ENCODE assay signal across 15 cellular contexts in genomic region chr9:38036359-38037084, GRCh38. TPM values are rescaled to one million over a fixed set of nuclear protein-coding genes. Genes with fewer than 3 reads are reported as not detected.
DNase-seq lines count a peak whose midpoint lies in the region; ATAC-seq and TF ChIP-seq lines count a peak whose summit lies in the region.
"Had no signal": no experiment of that assay in that cellular context is flagged by ENCODE, and none has a peak within 500 bp of the region (broad histone marks: within the 10 kb centered on the region; RNA-seq: fewer than 3 reads in every experiment).

No MANE protein-coding gene starts in this region.

- intact Hi-C loops in Panc1 (cut with micrococcal nuclease; ENCODE audit: unreplicated experiment), result no loop called here

- no peaks in the 10 kb centered on the region for H3K9me3 Mint-ChIP-seq in endodermal cell
- H3K9me3 Mint-ChIP-seq in activated naive CD4-positive, alpha-beta T cell treated with anti-CD3 and anti-CD28 coated beads, Interleukin-2, amount 50 U/mL, for 72 hours, result no peaks in the 10 kb centered on the region
- H3K9me3 Mint-ChIP-seq: activated naive CD4-positive, alpha-beta T cell treated with anti-CD3 and anti-CD28 coated beads, Interleukin-2, amount 10 ng/mL, durations not matched to agents 7 days and 5 days; nephron progenitor cell; stimulated activated naive CD8-positive, alpha-beta T cell treated with anti-CD3 and anti-CD28 coated beads, Interleukin-15, Interleukin-2, amounts not matched to agents 100 ng/mL and 50 ng/mL, for 24 hours had no signal

- H3K4me1 ChIP-seq in Panc1 (ENCODE audit: control insufficient read depth, insufficient read depth, low read length), result peaks cover 94% of the 10 kb centered on the region
- peaks cover 14% of the 10 kb centered on the region for H3K4me1 ChIP-seq in endodermal cell (ENCODE audit: control insufficient read depth, insufficient read depth, low read length)

- peaks cover 36% of the 10 kb centered on the region for H3K4me1 Mint-ChIP-seq in endodermal cell
- H3K4me1 Mint-ChIP-seq: activated naive CD4-positive, alpha-beta T cell treated with anti-CD3 and anti-CD28 coated beads, Interleukin-2, amount 10 ng/mL, durations not matched to agents 7 days and 5 days had no signal

- H3K9me3 ChIP-seq in Panc1 (ENCODE audit: control insufficient read depth, insufficient read depth, low read depth, low read length) (no peaks in the 10 kb centered on the region), endodermal cell (ENCODE audit: control insufficient read depth, low read length) (no peaks in the 10 kb centered on the region)

- WGBS in endodermal cell (ENCODE audit: insufficient coverage in 1 of 2, insufficient read length in 1 of 2), 2 experiments, result 89 to 95% methylated on average over 10 to 12 of the region's 12 CpGs

- in situ Hi-C loops in Panc1 (cut with HindIII; ENCODE audit: low pct_unique_long_range_greater_than_20kb, low sequenced_read_pairs), result no loop called here

- TF ChIP-seq CTCF in AG10803 (conservative IDR thresholded peaks at IDR 0.05; ENCODE audit: low read length) (no peak), Panc1 (IDR thresholded peaks at IDR 0.05) (no peak), endodermal cell (conservative IDR thresholded peaks at IDR 0.05) (no peak), omental fat pad (IDR thresholded peaks at IDR 0.05) (no peak)

- ATAC-seq in Panc1 (no peak), omental fat pad (ENCODE audit: low FRiP score) (peak; percentile 46), GM18498 (IDR thresholded peaks at IDR 0.05; ENCODE audit: unreplicated experiment) (no peak), HG03378 (IDR thresholded peaks at IDR 0.05; ENCODE audit: unreplicated experiment) (no peak)
- no peak for ATAC-seq in activated naive CD4-positive, alpha-beta T cell treated with anti-CD3 and anti-CD28 coated beads, Interleukin-2, amount 50 U/mL, for 72 hours

- H3K36me3 Mint-ChIP-seq in endodermal cell (ENCODE audit: low read depth), result no peaks in the 10 kb centered on the region
- H3K36me3 Mint-ChIP-seq in activated naive CD4-positive, alpha-beta T cell treated with anti-CD3 and anti-CD28 coated beads, Interleukin-2, amount 50 U/mL, for 72 hours, result no peaks in the 10 kb centered on the region
- H3K36me3 Mint-ChIP-seq: activated naive CD4-positive, alpha-beta T cell treated with anti-CD3 and anti-CD28 coated beads, Interleukin-2, amount 10 ng/mL, durations not matched to agents 7 days and 5 days had no signal

- no peak overlapping the region for H3K27ac Mint-ChIP-seq in endodermal cell
- H3K27ac Mint-ChIP-seq in activated naive CD4-positive, alpha-beta T cell treated with anti-CD3 and anti-CD28 coated beads, Interleukin-2, amount 50 U/mL, for 72 hours, result no peak overlapping the region
- H3K27ac Mint-ChIP-seq: activated naive CD4-positive, alpha-beta T cell treated with anti-CD3 and anti-CD28 coated beads, Interleukin-2, amount 10 ng/mL, durations not matched to agents 7 days and 5 days; nephron progenitor cell; stimulated activated naive CD8-positive, alpha-beta T cell treated with anti-CD3 and anti-CD28 coated beads, Interleukin-15, Interleukin-2, amounts not matched to agents 100 ng/mL and 50 ng/mL, for 24 hours had no signal

- H3K27me3 ChIP-seq in Panc1 (ENCODE audit: control insufficient read depth, insufficient read depth, low read length), result no peaks in the 10 kb centered on the region
- H3K27me3 ChIP-seq in endodermal cell (ENCODE audit: control insufficient read depth, insufficient read depth, low read length, poor library complexity, severe bottlenecking), result no peaks in the 10 kb centered on the region

- no peaks in the 10 kb centered on the region for H3K27me3 Mint-ChIP-seq in endodermal cell (ENCODE audit: insufficient read depth)

- no TSS peak for BruUV-seq in Panc1 (replicated peaks; lab: Mats Ljungman, UMichigan)

- CTCF ChIA-PET in Panc1 (lab: Charles Lee), result no interaction called here

- H3K4me3 ChIP-seq in AG10803 (ENCODE audit: low read length) (no peak overlapping the region), Panc1 (ENCODE audit: low read depth in 2 of 2, low read length in 2 of 2) (0 out of 4 replicates have a peak overlapping the region, but pooled peaks of 1 of the 2 experiments have one; percentile 6), endodermal cell (ENCODE audit: low read length) (no peak overlapping the region)
- H3K4me3 ChIP-seq: SK-N-MC had no signal

- no peak overlapping the region for H3K4me3 Mint-ChIP-seq in endodermal cell
- H3K4me3 Mint-ChIP-seq: activated naive CD4-positive, alpha-beta T cell treated with anti-CD3 and anti-CD28 coated beads, Interleukin-2, amount 10 ng/mL, durations not matched to agents 7 days and 5 days; CD14-positive monocyte; nephron progenitor cell; stimulated activated naive CD8-positive, alpha-beta T cell treated with anti-CD3 and anti-CD28 coated beads, Interleukin-15, Interleukin-2, amounts not matched to agents 100 ng/mL and 50 ng/mL, for 24 hours had no signal

- POLR2A ChIA-PET in Panc1 (lab: Charles Lee), result interaction anchor here (0.9 to 1.1 kb wide), 2 partner anchors 11 to 12 kb away, joined by 3 read pairs; no protein-coding TSS in a partner anchor

- no peaks in the 10 kb centered on the region for H3K36me3 ChIP-seq in Panc1 (ENCODE audit: control insufficient read depth, insufficient read depth, low read length)
- H3K36me3 ChIP-seq in endodermal cell (ENCODE audit: control insufficient read depth, insufficient read depth, low read length), result peaks cover 12% of the 10 kb centered on the region

- H3K9ac ChIP-seq in endodermal cell (ENCODE audit: extremely low read depth, low read length, poor library complexity, severe bottlenecking), result no peak overlapping the region

- H3K27ac ChIP-seq in Panc1 (ENCODE audit: low read length) (peak overlapping the region; percentile 99), endodermal cell (ENCODE audit: low read depth, low read length) (no peak overlapping the region)
- H3K27ac ChIP-seq: SK-N-MC had no signal

- DNase-seq in AG10803 (ENCODE audit: low read depth) (peak; percentile 86), Panc1 (ENCODE audit: low read depth, low spot score) (no peak), endodermal cell (peak; percentile 38), omental fat pad (ENCODE audit: low spot score) (no peak), hepatic stellate cell (ENCODE audit: low spot score) (no peak)
- DNase-seq in activated naive CD4-positive, alpha-beta T cell treated with anti-CD3 and anti-CD28 coated beads, Interleukin-2, amount 50 U/mL, for 72 hours (ENCODE audit: low spot score in 2 of 2), result no peak
- DNase-seq: activated CD4-positive, alpha-beta T cell treated with anti-CD3 and anti-CD28 coated beads for 4 hours; activated naive CD4-positive, alpha-beta T cell treated with anti-CD3 and anti-CD28 coated beads, Interleukin-2, amount 10 ng/mL, durations not matched to agents 7 days and 5 days; NCI-H526; nephron progenitor cell had no signal

RNA-seq across cellular contexts. Expression of gene SHB, which starts 32.5 kb away (rescaled TPM):
- total RNA-seq in Panc1 (2021; ENCODE audit: unreplicated experiment) (59.9 TPM), endodermal cell (10 to 100 TPM; 28.1 to 38.1 TPM), omental fat pad (10 to 100 TPM; 10.4 to 61.6 (median 20.7) TPM)
- 63.1 TPM for polyA plus RNA-seq in Panc1 (2012; ENCODE audit: insufficient read length)
- polyA plus RNA-seq in endodermal cell (2013, experiment 1 of 2), result 10.8 TPM
- polyA plus RNA-seq in endodermal cell (2013, experiment 2 of 2), result 12.5 TPM
- 1 to 10 TPM in 1 of 2 donors, under 1 TPM in 1; 0.34 to 1.7 TPM for total RNA-seq in activated naive CD4-positive, alpha-beta T cell treated with anti-CD3 and anti-CD28 coated beads, Interleukin-2, amount 50 U/mL, for 72 hours

Comparison
In these comparisons a context has a peak if more than half of its experiments do, and no peak if none do; other contexts are left out.
1. DNase-seq: peak in AG10803 (single experiment) and endodermal cell (single experiment); none in Panc1 (single experiment), omental fat pad (single experiment), activated naive CD4-positive, alpha-beta T cell treated with anti-CD3 and anti-CD28 coated beads, Interleukin-2, amount 50 U/mL, for 72 hours (0 of 2) and hepatic stellate cell (single experiment).
2. RNA of gene SHB, which starts 32.5 kb away (total RNA-seq): 59.9 TPM in Panc1 (single experiment), 28.1 to 38.1 TPM in endodermal cell and 10.4 to 61.6 TPM in omental fat pad; 0.34 to 1.7 TPM in activated naive CD4-positive, alpha-beta T cell treated with anti-CD3 and anti-CD28 coated beads, Interleukin-2, amount 50 U/mL, for 72 hours; every median in the first group is over 4 times any median in the second.